33 cellular contexts compared by ENCODE assay signal in genomic region chr12:124819080-124819479, GRCh38.
"Had no signal": no experiment of that assay in that cellular context is flagged by ENCODE, and none has a peak within 500 bp of the region (broad histone marks: within the 10 kb centered on the region; RNA-seq: fewer than 3 reads in every experiment).

No MANE protein-coding gene starts in this region.

- DNase-seq: activated CD4-positive, alpha-beta memory T cell treated with anti-CD3 and anti-CD28 coated beads, Interleukin-2, amount 10 ng/mL, durations not matched to agents 7 days and 5 days; activated CD4-positive, alpha-beta T cell treated with anti-CD3 and anti-CD28 coated beads for 1 hour; activated CD4-positive, alpha-beta T cell treated with anti-CD3 and anti-CD28 coated beads for 48 hours; activated CD4-positive, CD25-positive, alpha-beta regulatory T cell; activated CD8-positive, alpha-beta memory T cell treated with anti-CD3 and anti-CD28 coated beads for 24 hours; activated CD8-positive, alpha-beta memory T cell treated with anti-CD3 and anti-CD28 coated beads, Interleukin-2, amount 10 ng/mL, durations not matched to agents 7 days and 5 days; activated CD8-positive, alpha-beta memory T cell treated with anti-CD3 and anti-CD28 coated beads, Interleukin-2, amount 50 U/mL, for 48 hours; activated effector memory CD4-positive, alpha-beta T cell treated with Interleukin-2 at 50 U/mL for 16 hours; activated naive CD4-positive, alpha-beta T cell treated with anti-CD3 and anti-CD28 coated beads, Interleukin-2, amount 10 ng/mL, durations not matched to agents 7 days and 5 days; activated naive CD8-positive, alpha-beta T cell treated with anti-CD3 and anti-CD28 coated beads, Interleukin-2, amount 50 U/mL, for 24 hours; activated T-cell treated with anti-CD3 and anti-CD28 coated beads, Interleukin-2, amount 50 U/mL, for 48 hours; amniotic stem cell; aorta; brain microvascular endothelial cell; central memory CD4-positive, alpha-beta T cell; MM.1S; NCI-H1092 treated with DMSO at 0.1 percent for 48 hours; NCI-H1417; NCI-H146; NCI-H187; NCI-H2029 treated with DMSO at 0.1 percent for 48 hours; NCI-H2107; NCI-H2171; NCI-H510A; NCI-H526; NCI-H748 treated with DMSO at 0.1 percent for 48 hours; NK-92 treated with Interleukin-12 subunit alpha and Interleukin-12 subunit beta, amount 100 ng/mL, for 24 hours; PC-3; SHP77; SJCRH30; T1000; WERI-Rb-1 had no signal

- H3K27me3 ChIP-seq: brain microvascular endothelial cell, SJCRH30 had no signal

- H3K4me3 ChIP-seq: SJCRH30, SK-N-MC had no signal

- ATAC-seq: activated CD8-positive, alpha-beta memory T cell treated with anti-CD3 and anti-CD28 coated beads, Interleukin-2, amount 10 ng/mL, durations not matched to agents 7 days and 5 days; activated naive CD8-positive, alpha-beta T cell treated with anti-CD3 and anti-CD28 coated beads, Interleukin-2, amount 50 U/mL, for 24 hours; PC-3 had no signal

- H3K9me3 ChIP-seq: SJCRH30 had no signal

- H3K27ac ChIP-seq: brain microvascular endothelial cell, SJCRH30, SK-N-MC, WERI-Rb-1 had no signal
